ENCODE assay signal across 9 cellular contexts in the genomic region with DNA sequence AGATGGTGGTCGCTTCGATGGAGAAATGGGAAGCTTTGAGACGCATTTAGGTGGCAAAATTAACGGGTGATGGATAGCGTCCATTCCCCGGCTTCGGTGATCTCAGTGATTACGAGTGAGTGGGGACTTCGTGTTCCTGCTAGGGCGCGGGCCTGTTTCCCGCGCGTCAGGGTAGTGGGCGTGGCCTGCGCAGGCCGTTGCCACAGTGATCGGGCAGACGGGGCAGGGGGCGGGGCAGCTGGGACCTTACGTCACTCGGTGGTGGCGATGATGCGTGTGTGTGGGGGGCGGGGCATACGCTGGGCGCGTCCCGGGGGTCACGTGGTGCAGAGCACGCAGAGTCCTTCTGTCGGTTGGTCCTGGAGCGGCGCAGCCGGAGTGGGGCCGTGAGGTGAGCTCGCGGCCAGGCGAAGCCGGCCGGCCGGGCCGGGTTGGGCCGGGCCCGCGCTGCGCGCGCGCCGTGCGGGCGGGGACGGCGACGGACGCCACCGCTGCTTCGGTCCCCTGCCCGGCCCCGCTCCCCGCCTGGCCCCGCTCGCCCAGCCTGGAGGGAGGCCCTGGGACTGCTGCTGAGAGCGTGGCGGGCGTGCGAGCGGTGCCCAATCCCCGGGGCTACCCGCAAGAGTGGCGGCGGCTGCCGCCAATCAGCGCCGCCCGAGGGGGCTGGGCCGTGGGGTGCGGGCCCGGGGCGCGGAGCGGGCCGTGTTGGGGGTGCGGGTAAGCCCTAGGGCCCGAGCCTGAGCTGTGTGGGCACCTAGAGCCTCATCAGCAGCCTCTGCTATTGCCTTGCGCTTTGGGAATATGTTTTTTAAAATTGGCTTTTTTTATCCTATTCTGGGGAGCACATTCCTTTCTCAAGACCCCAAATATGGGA. TPM values are rescaled to one million over a fixed set of nuclear protein-coding genes. Genes with fewer than 3 reads are reported as not detected.
DNase-seq lines count a peak whose midpoint lies in the region; ATAC-seq, FAIRE-seq and TF ChIP-seq lines count a peak whose summit lies in the region.
"Had no signal": no experiment of that assay in that cellular context is flagged by ENCODE, and none has a peak within 500 bp of the region (broad histone marks: within the 10 kb centered on the region; RNA-seq: fewer than 3 reads in every experiment).

Gene PHF20 (plus strand): TSS at position 327 of the 874 bp plus-strand sequence. CDS start 29,508 bp downstream, outside the sequence.

- peak within 1 kb of the TSS; percentile 72 for H3K4me2 ChIP-seq in keratinocyte (ENCODE audit: control insufficient read depth, extremely low read depth, insufficient read depth, low read depth, low read length)

- no peaks in the 10 kb centered on the region for H3K9me1 ChIP-seq in keratinocyte (ENCODE audit: control insufficient read depth, extremely low read depth, insufficient read depth, low read length)

- ATAC-seq in HG03432 (IDR thresholded peaks at IDR 0.05; ENCODE audit: unreplicated experiment), result peak; percentile 84

- FAIRE-seq in keratinocyte (lab: Jason Lieb, UNC), result no peak
- FAIRE-seq: colon had no signal

- DNase-seq in AML-193 (lab: John Stamatoyannopoulos, UW), result peak; percentile 82 to 84
- peak; percentile 96 for DNase-seq in NCI-H460 (ENCODE audit: extremely low read depth, low read depth)
- peak; percentile 100 for DNase-seq in activated CD4-positive, CD25-positive, alpha-beta regulatory T cell treated with anti-CD3 and anti-CD28 coated beads, Interleukin-2, amount 50 U/mL, for 72 hours
- peak; percentile 96 for DNase-seq in cerebellar cortex (ENCODE audit: low spot score)
- peak; percentile 88 for DNase-seq in keratinocyte (ENCODE audit: low read depth, low spot score)
- peak; percentile 99 to 100 (median 100) for DNase-seq in stimulated activated CD4-positive, alpha-beta T cell treated with anti-CD3 and anti-CD28 coated beads, Interleukin-12 subunit alpha, Interleukin-12 subunit beta, amount 100 ng/mL, for 48 hours (ENCODE audit: low read depth in 2 of 3, low spot score in 1 of 3)

- H4K20me1 ChIP-seq in keratinocyte (ENCODE audit: control insufficient read depth, extremely low read depth, insufficient read depth, low read length), result no peaks in the 10 kb centered on the region

- H3K27me3 ChIP-seq in keratinocyte (ENCODE audit: control insufficient read depth, extremely low read depth, insufficient read depth, low read length), result no peaks in the 10 kb centered on the region

- peak; percentile 83 for TF ChIP-seq POLR2A in GM19099 (IDR thresholded peaks at IDR 0.05; ENCODE audit: extremely low read depth, insufficient read length, low read depth)

- peaks cover 2 to 4% of the 10 kb centered on the region in 2 experiments for H3K36me3 ChIP-seq in keratinocyte (ENCODE audit: control insufficient read depth in 2 of 2, extremely low read depth in 1 of 2, insufficient read depth in 2 of 2, low read length in 2 of 2)

- no peak for TF ChIP-seq CTCF in keratinocyte (optimal IDR thresholded peaks at IDR 0.05 in 1 of 3, IDR thresholded peaks at IDR 0.05 in 1 of 3, conservative IDR thresholded peaks at IDR 0.05 in 1 of 3; ENCODE audit: extremely low read depth in 1 of 3, insufficient read depth in 2 of 3, low read length in 3 of 3)

- H3K4me3 ChIP-seq in keratinocyte (ENCODE audit: control insufficient read depth in 2 of 3, extremely low read depth in 1 of 3, insufficient read depth in 2 of 3, low read depth in 1 of 3, low read length in 3 of 3), result peak within 1 kb of the TSS; percentile 71 to 97 (median 77)

- H3K79me2 ChIP-seq in keratinocyte (ENCODE audit: control insufficient read depth, insufficient read depth, low read length), result peaks cover 45% of the 10 kb centered on the region

- H3K9ac ChIP-seq in keratinocyte (ENCODE audit: control insufficient read depth, extremely low read depth, insufficient read depth, low read length), result peak within 1 kb of the TSS; percentile 95

- no peaks in the 10 kb centered on the region for H3K9me3 ChIP-seq in keratinocyte (ENCODE audit: control insufficient read depth, low read depth, low read length)

- peak within 1 kb of the TSS; percentile 84 for H2AFZ ChIP-seq in keratinocyte (ENCODE audit: control insufficient read depth, low read length)

- H3K27ac ChIP-seq in keratinocyte (ENCODE audit: control insufficient read depth, insufficient read depth, low read length), result peak within 1 kb of the TSS; percentile 90

- dilution Hi-C loops in keratinocyte (cut with MboI; ENCODE audit: extremely low pct_ligation_motif_present, low sequenced_read_pairs), result no loop called here

- peaks cover 44% of the 10 kb centered on the region for H3K4me1 ChIP-seq in keratinocyte (ENCODE audit: control insufficient read depth, extremely low read depth, insufficient read depth, low read length)

RNA-seq across cellular contexts. Expression of gene PHF20, which starts in this region (rescaled TPM):
- 106 and 112 TPM in 2 replicates for total RNA-seq in NCI-H460 (2014; rRNA removed; shearing (Covaris generic))
- 57.8 and 58.8 TPM in 2 replicates for polyA plus RNA-seq in NCI-H460 (2014; cell fraction: nucleus; rRNA removed)
- 23.2 to 31.9 TPM (median 27.6 TPM) in 3 replicates for polyA plus RNA-seq in keratinocyte
- 12.7 TPM for polyA plus RNA-seq in keratinocyte (2011; ENCODE audit: low read depth)
- 24.3 and 33.4 TPM in 2 replicates for polyA plus RNA-seq in keratinocyte (2011; cell fraction: cytosol; rRNA removed)
- 31.5 and 35.0 TPM in 2 replicates for polyA plus RNA-seq in keratinocyte (2011; cell fraction: nucleus; rRNA removed)
- polyA plus RNA-seq in keratinocyte (2012; ENCODE audit: low replicate concordance), result 22.6 and 28.9 TPM in 2 replicates
- 28.6 to 47.9 TPM (median 43.4 TPM) in 3 replicates for polyA minus RNA-seq in keratinocyte
- 12.9 TPM for polyA minus RNA-seq in keratinocyte (2011; cell fraction: cytosol; rRNA and poly(A)+ RNA removed)
- polyA minus RNA-seq in keratinocyte (2011; cell fraction: nucleus; rRNA and poly(A)+ RNA removed), result 21.7 and 45.1 TPM in 2 replicates

Comparison
In these comparisons a context has a peak if more than half of its experiments do, and no peak if none do; other contexts are left out.
1. Peak in every context shown above with its lines: DNase-seq, ATAC-seq, H3K4me3 ChIP-seq and H3K27ac ChIP-seq.